ENCODE assay signal across 40 cellular contexts in genomic region chr10:51485668-51486067, GRCh38.
"Had no signal": no experiment of that assay in that cellular context is flagged by ENCODE, and none has a peak within 500 bp of the region (broad histone marks: within the 10 kb centered on the region; RNA-seq: fewer than 3 reads in every experiment).

No MANE protein-coding gene starts in this region.

- H3K27me3 ChIP-seq: adrenal gland, ascending aorta, body of pancreas, brain microvascular endothelial cell, breast epithelium, cardiac muscle cell had no signal

- ATAC-seq: activated naive CD4-positive, alpha-beta T cell treated with anti-CD3 and anti-CD28 coated beads, Interleukin-2, amount 50 U/mL, for 72 hours; activated naive CD8-positive, alpha-beta T cell treated with anti-CD3 and anti-CD28 coated beads, Interleukin-2, amount 50 U/mL, for 24 hours; activated T-cell treated with anti-CD3 and anti-CD28 coated beads, Interleukin-2, amount 50 U/mL, for 4 hours; activated T-cell treated with anti-CD3 and anti-CD28 coated beads, Interleukin-2, amount 50 U/mL, for 72 hours; activated T-helper 17 cell treated with anti-CD3 and anti-CD28 coated beads, Interleukin-2, amount 50 U/mL, for 72 hours; body of pancreas had no signal

- H3K36me3 ChIP-seq: adrenal gland, ascending aorta, brain microvascular endothelial cell, breast epithelium, cardiac muscle cell had no signal

- H3K4me1 Mint-ChIP-seq: activated naive CD4-positive, alpha-beta T cell treated with anti-CD3 and anti-CD28 coated beads, Interleukin-2, amount 10 ng/mL, durations not matched to agents 7 days and 5 days; activated naive CD4-positive, alpha-beta T cell treated with anti-CD3 and anti-CD28 coated beads, Interleukin-2, amount 50 U/mL, for 24 hours; activated naive CD8-positive, alpha-beta T cell treated with anti-CD3 and anti-CD28 coated beads for 36 hours; activated naive CD8-positive, alpha-beta T cell treated with anti-CD3 and anti-CD28 coated beads, Interleukin-2, amount 10 ng/mL, durations not matched to agents 7 days and 5 days; activated naive CD8-positive, alpha-beta T cell treated with anti-CD3 and anti-CD28 coated beads, Interleukin-2, amount 50 U/mL, for 24 hours; activated T-helper 17 cell treated with anti-CD3 and anti-CD28 coated beads, Interleukin-2, amount 50 U/mL, for 72 hours; central memory CD8-positive, alpha-beta T cell had no signal

- H3K27ac ChIP-seq: adrenal gland, ascending aorta, body of pancreas, brain microvascular endothelial cell, breast epithelium, cardiac muscle cell had no signal

- H3K36me3 Mint-ChIP-seq: activated naive CD4-positive, alpha-beta T cell treated with anti-CD3 and anti-CD28 coated beads, Interleukin-2, amount 10 ng/mL, durations not matched to agents 7 days and 5 days; activated naive CD4-positive, alpha-beta T cell treated with anti-CD3 and anti-CD28 coated beads, Interleukin-2, amount 50 U/mL, for 24 hours; activated naive CD4-positive, alpha-beta T cell treated with anti-CD3 and anti-CD28 coated beads, Interleukin-2, amount 50 U/mL, for 72 hours; activated naive CD8-positive, alpha-beta T cell; activated naive CD8-positive, alpha-beta T cell treated with anti-CD3 and anti-CD28 coated beads for 36 hours; activated naive CD8-positive, alpha-beta T cell treated with anti-CD3 and anti-CD28 coated beads, Interleukin-2, amount 10 ng/mL, durations not matched to agents 7 days and 5 days; brain had no signal

- H3K4me3 Mint-ChIP-seq: activated naive CD4-positive, alpha-beta T cell treated with anti-CD3 and anti-CD28 coated beads for 36 hours; activated naive CD4-positive, alpha-beta T cell treated with anti-CD3 and anti-CD28 coated beads, Interleukin-2, amount 10 ng/mL, durations not matched to agents 7 days and 5 days; activated naive CD4-positive, alpha-beta T cell treated with anti-CD3 and anti-CD28 coated beads, Interleukin-2, amount 50 U/mL, for 24 hours; activated naive CD8-positive, alpha-beta T cell; activated naive CD8-positive, alpha-beta T cell treated with anti-CD3 and anti-CD28 coated beads for 36 hours; activated naive CD8-positive, alpha-beta T cell treated with anti-CD3 and anti-CD28 coated beads, Interleukin-2, amount 10 ng/mL, durations not matched to agents 7 days and 5 days; activated naive CD8-positive, alpha-beta T cell treated with anti-CD3 and anti-CD28 coated beads, Interleukin-2, amount 50 U/mL, for 24 hours; activated T-cell treated with anti-CD3 and anti-CD28 coated beads, Interleukin-2, amount 50 U/mL, for 24 hours; activated T-cell treated with anti-CD3 and anti-CD28 coated beads, Interleukin-2, amount 50 U/mL, for 4 hours; activated T-cell treated with anti-CD3 and anti-CD28 coated beads, Interleukin-2, amount 50 U/mL, for 72 hours; activated T-helper 1 cell treated with anti-CD3 and anti-CD28 coated beads, Interleukin-12 subunit alpha, Interleukin-12 subunit beta, Interleukin-2, Interleukin-4 antibody, amounts not matched to agents 30 ng/mL and 10 ng/mL and 1 ng/mL, durations not matched to agents 14 hours and 24 hours and 36 hours; activated T-helper 17 cell treated with anti-CD3 and anti-CD28 coated beads, Interleukin-2, amount 50 U/mL, for 72 hours; brain; central memory CD8-positive, alpha-beta T cell had no signal

- H3K4me3 ChIP-seq: adrenal gland, ascending aorta, body of pancreas, breast epithelium, cardiac muscle cell had no signal

- H3K27me3 Mint-ChIP-seq: activated naive CD4-positive, alpha-beta T cell treated with anti-CD3 and anti-CD28 coated beads, Interleukin-2, amount 10 ng/mL, durations not matched to agents 7 days and 5 days; activated naive CD8-positive, alpha-beta T cell treated with anti-CD3 and anti-CD28 coated beads, Interleukin-2, amount 10 ng/mL, durations not matched to agents 7 days and 5 days; activated naive CD8-positive, alpha-beta T cell treated with anti-CD3 and anti-CD28 coated beads, Interleukin-2, amount 50 U/mL, for 24 hours; brain; central memory CD8-positive, alpha-beta T cell had no signal

- H3K27ac Mint-ChIP-seq: activated naive CD4-positive, alpha-beta T cell treated with anti-CD3 and anti-CD28 coated beads for 36 hours; activated naive CD4-positive, alpha-beta T cell treated with anti-CD3 and anti-CD28 coated beads, Interleukin-2, amount 10 ng/mL, durations not matched to agents 7 days and 5 days; activated naive CD4-positive, alpha-beta T cell treated with anti-CD3 and anti-CD28 coated beads, Interleukin-2, amount 50 U/mL, for 24 hours; activated naive CD4-positive, alpha-beta T cell treated with anti-CD3 and anti-CD28 coated beads, Interleukin-2, amount 50 U/mL, for 72 hours; activated naive CD8-positive, alpha-beta T cell; activated naive CD8-positive, alpha-beta T cell treated with anti-CD3 and anti-CD28 coated beads for 36 hours; activated naive CD8-positive, alpha-beta T cell treated with anti-CD3 and anti-CD28 coated beads, Interleukin-2, amount 10 ng/mL, durations not matched to agents 7 days and 5 days; activated naive CD8-positive, alpha-beta T cell treated with anti-CD3 and anti-CD28 coated beads, Interleukin-2, amount 50 U/mL, for 24 hours; activated T-cell treated with anti-CD3 and anti-CD28 coated beads, Interleukin-2, amount 50 U/mL, for 24 hours; activated T-cell treated with anti-CD3 and anti-CD28 coated beads, Interleukin-2, amount 50 U/mL, for 72 hours; activated T-helper 1 cell treated with anti-CD3 and anti-CD28 coated beads, Interleukin-12 subunit alpha, Interleukin-12 subunit beta, Interleukin-2, Interleukin-4 antibody, amounts not matched to agents 30 ng/mL and 10 ng/mL and 1 ng/mL, durations not matched to agents 14 hours and 24 hours and 36 hours; activated T-helper 17 cell treated with anti-CD3 and anti-CD28 coated beads, Interleukin-2, amount 50 U/mL, for 72 hours; activated T-helper 2 cell treated with anti-CD3 and anti-CD28 coated beads, Interferon-gamma antibody, Interleukin-2, Interleukin-4, amounts not matched to agents 10 μg/mL and 5 μg/mL and 100 μg/mL, durations not matched to agents 14 hours and 24 hours and 36 hours; brain had no signal

- FAIRE-seq: astrocyte, bronchial epithelial cell had no signal

- DNase-seq: activated effector memory CD4-positive, alpha-beta T cell treated with anti-CD3 and anti-CD28 coated beads, Interleukin-2, amount 50 U/mL, for 16 hours; activated effector memory CD4-positive, alpha-beta T cell treated with Interleukin-2 at 50 U/mL for 16 hours; activated gamma-delta T cell; activated gamma-delta T cell treated with Interleukin-2 at 50 U/mL for 16 hours; activated naive CD4-positive, alpha-beta T cell; activated naive CD4-positive, alpha-beta T cell treated with anti-CD3 and anti-CD28 coated beads for 36 hours; activated naive CD4-positive, alpha-beta T cell treated with anti-CD3 and anti-CD28 coated beads, Interleukin-2, amount 10 ng/mL, durations not matched to agents 7 days and 5 days; activated naive CD4-positive, alpha-beta T cell treated with anti-CD3 and anti-CD28 coated beads, Interleukin-2, amount 50 U/mL, for 16 hours; activated naive CD4-positive, alpha-beta T cell treated with Interleukin-2 at 50 U/mL for 16 hours; activated naive CD8-positive, alpha-beta T cell treated with anti-CD3 and anti-CD28 coated beads for 36 hours; activated naive CD8-positive, alpha-beta T cell treated with anti-CD3 and anti-CD28 coated beads, Interleukin-2, amount 10 ng/mL, durations not matched to agents 7 days and 5 days; activated naive CD8-positive, alpha-beta T cell treated with anti-CD3 and anti-CD28 coated beads, Interleukin-2, amount 50 U/mL, for 24 hours; activated T-cell treated with anti-CD3 and anti-CD28 coated beads, Interleukin-2, amount 50 U/mL, for 1 hour; activated T-cell treated with anti-CD3 and anti-CD28 coated beads, Interleukin-2, amount 50 U/mL, for 24 hours; activated T-cell treated with anti-CD3 and anti-CD28 coated beads, Interleukin-2, amount 50 U/mL, for 4 hours; activated T-cell treated with anti-CD3 and anti-CD28 coated beads, Interleukin-2, amount 50 U/mL, for 48 hours; activated T-cell treated with anti-CD3 and anti-CD28 coated beads, Interleukin-2, amount 50 U/mL, for 72 hours; adrenal gland; amniotic stem cell; amygdala; anterior cingulate cortex; aorta; body of pancreas; brain microvascular endothelial cell; caudate nucleus; central memory CD4-positive, alpha-beta T cell; cerebellar nuclear complex had no signal

- H3K9me3 Mint-ChIP-seq: activated naive CD4-positive, alpha-beta T cell treated with anti-CD3 and anti-CD28 coated beads for 36 hours; activated naive CD4-positive, alpha-beta T cell treated with anti-CD3 and anti-CD28 coated beads, Interleukin-2, amount 10 ng/mL, durations not matched to agents 7 days and 5 days; activated naive CD4-positive, alpha-beta T cell treated with anti-CD3 and anti-CD28 coated beads, Interleukin-2, amount 50 U/mL, for 24 hours; activated naive CD4-positive, alpha-beta T cell treated with anti-CD3 and anti-CD28 coated beads, Interleukin-2, amount 50 U/mL, for 72 hours; activated naive CD8-positive, alpha-beta T cell treated with anti-CD3 and anti-CD28 coated beads for 36 hours; activated naive CD8-positive, alpha-beta T cell treated with anti-CD3 and anti-CD28 coated beads, Interleukin-2, amount 10 ng/mL, durations not matched to agents 7 days and 5 days; activated naive CD8-positive, alpha-beta T cell treated with anti-CD3 and anti-CD28 coated beads, Interleukin-2, amount 50 U/mL, for 24 hours; activated T-cell treated with anti-CD3 and anti-CD28 coated beads, Interleukin-2, amount 50 U/mL, for 24 hours; activated T-cell treated with anti-CD3 and anti-CD28 coated beads, Interleukin-2, amount 50 U/mL, for 4 hours; activated T-cell treated with anti-CD3 and anti-CD28 coated beads, Interleukin-2, amount 50 U/mL, for 72 hours; activated T-helper 1 cell treated with anti-CD3 and anti-CD28 coated beads, Interleukin-12 subunit alpha, Interleukin-12 subunit beta, Interleukin-2, Interleukin-4 antibody, amounts not matched to agents 30 ng/mL and 10 ng/mL and 1 ng/mL, durations not matched to agents 14 hours and 24 hours and 36 hours; activated T-helper 17 cell treated with anti-CD3 and anti-CD28 coated beads, Interleukin-2, amount 50 U/mL, for 72 hours; activated T-helper 2 cell treated with anti-CD3 and anti-CD28 coated beads, Interferon-gamma antibody, Interleukin-2, Interleukin-4, amounts not matched to agents 10 μg/mL and 5 μg/mL and 100 μg/mL, durations not matched to agents 14 hours and 24 hours and 36 hours; brain; central memory CD8-positive, alpha-beta T cell had no signal

- H3K4me1 ChIP-seq: adrenal gland, body of pancreas, breast epithelium had no signal

- H3K9me3 ChIP-seq: adrenal gland, ascending aorta, body of pancreas, breast epithelium had no signal
